Comparison of ENCODE assay signal across 16 cellular contexts in genomic region chr9:137438591-137439157, GRCh38. TPM values are rescaled to one million over a fixed set of nuclear protein-coding genes. Genes with fewer than 3 reads are reported as not detected.
DNase-seq lines count a peak whose midpoint lies in the region; ATAC-seq and TF ChIP-seq lines count a peak whose summit lies in the region.
"Had no signal": no experiment of that assay in that cellular context is flagged by ENCODE, and none has a peak within 500 bp of the region (broad histone marks: within the 10 kb centered on the region; RNA-seq: fewer than 3 reads in every experiment).

No MANE protein-coding gene starts in this region.

- no peak for TF ChIP-seq CTCF in heart left ventricle (IDR thresholded peaks at IDR 0.05)
- no peak for TF ChIP-seq CTCF in right atrium auricular region (IDR thresholded peaks at IDR 0.05)
- no peak for TF ChIP-seq CTCF in transverse colon (IDR thresholded peaks at IDR 0.05)
- no peak for TF ChIP-seq CTCF in progenitor cell of endocrine pancreas (IDR thresholded peaks at IDR 0.05; ENCODE audit: unreplicated experiment)

- H3K27me3 Mint-ChIP-seq in progenitor cell of endocrine pancreas = peaks cover 5% of the 10 kb centered on the region

- H3K4me3 ChIP-seq in heart left ventricle (no peak overlapping the region), right atrium auricular region (no peak overlapping the region), transverse colon (no peak overlapping the region)

- H3K36me3 ChIP-seq in heart left ventricle (no peaks in the 10 kb centered on the region), right atrium auricular region (no peaks in the 10 kb centered on the region), transverse colon (no peaks in the 10 kb centered on the region)
- H3K36me3 ChIP-seq: Peyer's patch had no signal

- H3K4me1 ChIP-seq in heart left ventricle (peaks cover 0 to 11% (median 4%) of the 10 kb centered on the region in 12 donors), right atrium auricular region (peaks cover 0 to 16% of the 10 kb centered on the region in 2 donors), transverse colon (peaks cover 20 to 40% (median 39%) of the 10 kb centered on the region in 4 donors)

- H3K27me3 ChIP-seq in heart left ventricle = peaks cover 0 to 26% (median 8%) of the 10 kb centered on the region in 9 donors
- peaks cover 0 to 4% of the 10 kb centered on the region in 2 donors for H3K27me3 ChIP-seq in right atrium auricular region
- peaks cover 30% of the 10 kb centered on the region for H3K27me3 ChIP-seq in transverse colon

- in situ Hi-C loops in transverse colon (cut with MboI; ENCODE audit: low pct_ligation_motif_present in 1 of 4, low pct_unique_long_range_greater_than_20kb in 1 of 4, low sequenced_read_pairs in 3 of 4) = no loop called here

- no peak overlapping the region for H3K4me3 Mint-ChIP-seq in progenitor cell of endocrine pancreas (ENCODE audit: low read depth)

- no peak for TF ChIP-seq POLR2A in heart left ventricle (IDR thresholded peaks at IDR 0.05)
- TF ChIP-seq POLR2A in transverse colon (IDR thresholded peaks at IDR 0.05) = no peak

- no peak for TF ChIP-seq EP300 in transverse colon (IDR thresholded peaks at IDR 0.05; ENCODE audit: low read depth)

- no peaks in the 10 kb centered on the region for H3K36me3 Mint-ChIP-seq in progenitor cell of endocrine pancreas (ENCODE audit: insufficient read depth)

- WGBS in heart left ventricle, 4 donors = 76 to 88% (median 83%) methylated on average over 8 to 22 of the region's 22 CpGs
- WGBS in transverse colon (ENCODE audit: low coverage in 1 of 2), 2 donors = 71% methylated on average over 12 of the region's 22 CpGs; no CpG with 5 or more reads in 1 of the 2 donors

- H3K27ac ChIP-seq in heart left ventricle (no peak overlapping the region), right atrium auricular region (no peak overlapping the region), transverse colon (peak overlapping the region in 3 of 4 donors; percentile 20 to 71 (median 25))
- H3K27ac ChIP-seq: C4-2B had no signal

- peaks cover 3% of the 10 kb centered on the region for H3K4me1 Mint-ChIP-seq in progenitor cell of endocrine pancreas (ENCODE audit: low read depth)

- no peaks in the 10 kb centered on the region for H3K9me3 ChIP-seq in heart left ventricle
- H3K9me3 ChIP-seq in right atrium auricular region = peaks cover 0 to 4% of the 10 kb centered on the region in 2 donors
- H3K9me3 ChIP-seq in transverse colon = no peaks in the 10 kb centered on the region
- H3K9me3 ChIP-seq: Peyer's patch had no signal

- no peak overlapping the region for H3K27ac Mint-ChIP-seq in progenitor cell of endocrine pancreas

- DNase-seq in heart left ventricle = peak in 3 of 5 donors; percentile 11 to 40 (median 12)
- no peak for DNase-seq in right atrium auricular region (ENCODE audit: low spot score)
- peak; percentile 23 for DNase-seq in NCI-H82 treated with DMSO at 0.1 percent for 48 hours (lab: John Stamatoyannopoulos, UW; ENCODE audit: unreplicated experiment)
- peak; percentile 6 for DNase-seq in iPS-NIHi11 (ENCODE audit: low spot score)
- no peak for DNase-seq in transverse colon
- no peak for DNase-seq in progenitor cell of endocrine pancreas (ENCODE audit: low spot score, unreplicated experiment)
- DNase-seq in activated naive CD4-positive, alpha-beta T cell treated with Interleukin-2 at 50 U/mL for 16 hours = no peak
- DNase-seq: KG1, NCI-H1436, NCI-H2029, NCI-H510A treated with DMSO at 0.1 percent for 48 hours, Peyer's patch, SIG-M5 had no signal

- no peaks in the 10 kb centered on the region for H3K9me3 Mint-ChIP-seq in progenitor cell of endocrine pancreas (ENCODE audit: low read depth)

- intact Hi-C loops in heart left ventricle (cut with DNase I) (no loop called here), transverse colon (cut with DNase I; ENCODE audit: low total_unique reads) (no loop called here)

- ATAC-seq in heart left ventricle = no peak
- ATAC-seq in GM19452 (IDR thresholded peaks at IDR 0.05; ENCODE audit: unreplicated experiment) = no peak

RNA-seq across cellular contexts. Expression of gene ENTPD8, which starts 2.5 kb away (rescaled TPM):
- total RNA-seq in heart left ventricle (not detected), right atrium auricular region (not detected), transverse colon (100 to 1,000 TPM in 1 of 4 donors, 10 to 100 TPM in 3; 20.7 to 109 (median 63.8) TPM), progenitor cell of endocrine pancreas (2.7 and 3.2 TPM in 2 replicates)
- not detected for polyA plus RNA-seq in heart left ventricle
- total RNA-seq: A673 had no signal

RNA-seq across cellular contexts. Expression of gene NOXA1, which starts 15.5 kb away (rescaled TPM):
- total RNA-seq in heart left ventricle (1 to 10 TPM in 8 of 9 donors, under 1 TPM in 1; 0.81 to 5.5 (median 2.7) TPM), right atrium auricular region (1 to 10 TPM in 1 of 2 donors, under 1 TPM in 1; 0.94 to 3.4 TPM), transverse colon (10 to 100 TPM; 19.7 to 53.9 (median 40.8) TPM), progenitor cell of endocrine pancreas (15.3 and 16.3 TPM in 2 replicates)
- 1 to 10 TPM in 1 of 2 donors, under 1 TPM in 1; 0.44 to 4.1 TPM for polyA plus RNA-seq in heart left ventricle

RNA-seq across cellular contexts. Expression of gene EXD3, which starts 15.7 kb away (rescaled TPM):
- 10 to 100 TPM in 2 of 9 donors, 1 to 10 TPM in 7; 4.1 to 12.9 (median 8.6) TPM for total RNA-seq in heart left ventricle
- 10 to 100 TPM in 1 of 2 donors, 1 to 10 TPM in 1; 5.6 to 15.2 TPM for polyA plus RNA-seq in heart left ventricle
- 1 to 10 TPM; 5.9 to 6.0 TPM for total RNA-seq in right atrium auricular region
- 100 to 1,000 TPM in 1 of 4 donors, 10 to 100 TPM in 3; 47.6 to 228 (median 74.2) TPM for total RNA-seq in transverse colon
- total RNA-seq in progenitor cell of endocrine pancreas = 31.7 and 33.8 TPM in 2 replicates

RNA-seq across cellular contexts. Expression of gene NSMF, which starts 20.5 kb away (rescaled TPM):
- total RNA-seq in heart left ventricle (10 to 100 TPM in 8 of 9 donors, 1 to 10 TPM in 1; 7.5 to 21.0 (median 12.6) TPM), right atrium auricular region (10 to 100 TPM; 16.2 to 26.2 TPM), transverse colon (100 to 1,000 TPM in 1 of 4 donors, 10 to 100 TPM in 3; 44.6 to 130 (median 55.2) TPM), progenitor cell of endocrine pancreas (57.4 and 59.8 TPM in 2 replicates)
- polyA plus RNA-seq in heart left ventricle = 10 to 100 TPM; 17.3 to 22.1 TPM

Comparison
In these comparisons a context has a peak if more than half of its experiments do, and no peak if none do; other contexts are left out.
1. DNase-seq: peak in heart left ventricle (3 of 5), NCI-H82 treated with DMSO at 0.1 percent for 48 hours (single experiment) and iPS-NIHi11 (single experiment); none in right atrium auricular region (single experiment), transverse colon (single experiment), progenitor cell of endocrine pancreas (single experiment) and activated naive CD4-positive, alpha-beta T cell treated with Interleukin-2 at 50 U/mL for 16 hours (single experiment).
2. H3K27ac ChIP-seq: peak in transverse colon (3 of 4); none in heart left ventricle (0 of 12) and right atrium auricular region (0 of 2).